Comparison of ENCODE assay signal across 15 cellular contexts in genomic region chr6:134432036-134432435, GRCh38.
"Had no signal": no experiment of that assay in that cellular context is flagged by ENCODE, and none has a peak within 500 bp of the region (broad histone marks: within the 10 kb centered on the region; RNA-seq: fewer than 3 reads in every experiment).

No MANE protein-coding gene starts in this region.

- H3K4me3 ChIP-seq: tibial artery had no signal

- H3K27ac ChIP-seq: tibial artery had no signal

- ATAC-seq: activated CD8-positive, alpha-beta T cell treated with anti-CD3 and anti-CD28 coated beads for 36 hours; left cardiac atrium; natural killer cell treated with Interleukin-12 subunit alpha and Interleukin-12 subunit beta and Interleukin-15 and Interleukin-18, amount 100 ng/mL, for 72 hours had no signal

- H3K9me3 ChIP-seq: tibial artery had no signal

- H3K36me3 ChIP-seq: tibial artery had no signal

- H3K4me1 ChIP-seq: tibial artery had no signal

- DNase-seq: activated B cell treated with CpG ODN at 0.5 μM for 24 hours; activated CD4-positive, alpha-beta T cell treated with anti-CD3 and anti-CD28 coated beads, Interleukin-2, amount 10 ng/mL, durations not matched to agents 24 days and 14 days; activated CD8-positive, alpha-beta T cell treated with anti-CD3 and anti-CD28 coated beads for 36 hours; activated naive CD4-positive, alpha-beta T cell treated with anti-CD3 and anti-CD28 coated beads for 36 hours; activated T-cell treated with anti-CD3 and anti-CD28 coated beads, Interleukin-2, amount 50 U/mL, for 1 hour; aorta; effector CD4-positive, alpha-beta T cell; left cardiac atrium; nucleus accumbens; posterior cingulate gyrus; retina; stimulated activated CD4-positive, alpha-beta T cell treated with anti-CD3 and anti-CD28 coated beads, Interleukin-2, amount 100 ng/mL, for 24 hours; stimulated activated naive CD4-positive, alpha-beta T cell treated with Interleukin-2 at 50 U/mL for 16 hours; tibial artery had no signal

- H3K27me3 ChIP-seq: tibial artery had no signal
